11 cellular contexts compared by ENCODE assay signal in the genomic region with DNA sequence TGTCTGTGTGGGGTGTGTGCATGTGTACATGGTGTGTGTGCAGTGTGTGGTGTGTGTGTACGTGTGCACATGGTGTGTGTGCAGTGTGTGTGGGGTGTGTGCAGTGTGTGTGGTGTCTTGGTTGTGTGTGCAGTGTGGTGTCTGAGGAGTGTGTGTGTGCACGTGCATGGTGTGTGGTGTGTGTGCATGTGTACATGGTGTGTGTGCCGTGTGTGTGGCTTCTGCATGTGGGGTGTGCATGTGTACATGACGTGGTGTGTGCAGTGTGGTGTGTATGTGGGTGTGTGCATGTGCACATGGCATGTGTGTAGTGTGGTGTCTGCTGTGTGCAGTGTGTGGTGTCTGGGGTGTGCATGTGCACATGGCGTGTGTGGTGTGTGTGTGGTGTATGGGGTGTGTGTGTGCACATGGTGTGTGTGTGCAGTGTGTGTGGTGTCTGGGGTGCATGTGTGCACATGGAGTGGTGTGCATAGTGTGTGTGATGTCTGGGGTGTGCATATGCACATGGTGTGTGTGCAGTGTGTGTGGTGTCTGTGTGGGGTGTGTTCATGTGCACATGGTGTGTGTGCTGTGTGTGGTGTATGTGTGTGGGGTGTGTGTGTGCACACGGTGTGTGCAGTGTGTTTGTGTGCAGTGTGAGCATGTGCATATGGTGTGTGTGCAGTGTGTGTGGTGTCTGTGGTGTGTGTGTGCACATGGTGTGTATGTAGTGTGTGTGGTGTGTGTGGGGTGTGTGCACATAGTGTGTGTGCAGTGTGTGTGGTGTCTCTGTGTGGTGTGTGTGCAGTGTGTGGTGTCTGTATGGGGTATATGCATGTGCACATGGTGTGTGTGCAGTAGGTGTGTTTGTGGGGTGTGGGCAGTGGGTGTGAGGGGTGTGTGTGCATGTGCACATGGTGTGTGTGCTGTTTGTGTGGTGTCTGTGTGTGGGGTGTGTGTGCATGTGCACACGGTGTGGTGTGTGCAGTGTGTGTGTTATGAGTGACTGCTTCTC. TPM values are rescaled to one million over a fixed set of nuclear protein-coding genes. Genes with fewer than 3 reads are reported as not detected.
DNase-seq lines count a peak whose midpoint lies in the region; ATAC-seq and TF ChIP-seq lines count a peak whose summit lies in the region.
"Had no signal": no experiment of that assay in that cellular context is flagged by ENCODE, and none has a peak within 500 bp of the region (broad histone marks: within the 10 kb centered on the region; RNA-seq: fewer than 3 reads in every experiment).

No MANE protein-coding gene starts in this region.

- H3K4me1 Mint-ChIP-seq in stimulated activated naive B cell treated with anti-CD40 and anti-IgM and Interleukin-4, amounts not matched to agents 10 μg/mL and 1 μg/mL and 100 μg/mL, for 72 hours = no peaks in the 10 kb centered on the region

- no peak overlapping the region for H3K4me3 Mint-ChIP-seq in stimulated activated naive B cell treated with anti-CD40 and anti-IgM and Interleukin-4, amounts not matched to agents 10 μg/mL and 1 μg/mL and 100 μg/mL, for 72 hours
- H3K4me3 Mint-ChIP-seq: activated naive CD8-positive, alpha-beta T cell; stimulated activated naive CD8-positive, alpha-beta T cell treated with anti-CD3 and anti-CD28 coated beads, Interleukin-15, Interleukin-2, amounts not matched to agents 100 ng/mL and 50 ng/mL, for 24 hours had no signal

- no peaks in the 10 kb centered on the region for H3K27me3 ChIP-seq in SJSA1 (replicated peaks)
- no peaks in the 10 kb centered on the region for H3K27me3 ChIP-seq in right cardiac atrium (ENCODE audit: control insufficient read depth, insufficient read depth)
- no peaks in the 10 kb centered on the region for H3K27me3 ChIP-seq in MM.1S (replicated peaks; ENCODE audit: insufficient read depth, low read length)

- 63% methylated on average over 7 of the region's 7 CpGs for WGBS in right cardiac atrium

- intact Hi-C loops in right cardiac atrium (cut with DNase I) = no loop called here

- H3K36me3 Mint-ChIP-seq in stimulated activated naive B cell treated with anti-CD40 and anti-IgM and Interleukin-4, amounts not matched to agents 10 μg/mL and 1 μg/mL and 100 μg/mL, for 72 hours = no peaks in the 10 kb centered on the region
- H3K36me3 Mint-ChIP-seq: activated naive CD8-positive, alpha-beta T cell had no signal

- H3K9ac ChIP-seq in MM.1S (ENCODE audit: low read length) = no peak overlapping the region

- H3K79me2 ChIP-seq in MM.1S (ENCODE audit: low read length) = no peaks in the 10 kb centered on the region

- H3K4me3 ChIP-seq in SJSA1 = no peak overlapping the region
- no peak overlapping the region for H3K4me3 ChIP-seq in right cardiac atrium (ENCODE audit: low read length)
- H3K4me3 ChIP-seq in MM.1S (ENCODE audit: low read length) = no peak overlapping the region

- H2AFZ ChIP-seq in MM.1S (ENCODE audit: low read length) = no peak overlapping the region

- H3K9me3 Mint-ChIP-seq in stimulated activated naive B cell treated with anti-CD40 and anti-IgM and Interleukin-4, amounts not matched to agents 10 μg/mL and 1 μg/mL and 100 μg/mL, for 72 hours = peaks cover 0 to under 1% of the 10 kb centered on the region in 2 donors
- H3K9me3 Mint-ChIP-seq: stimulated activated naive CD8-positive, alpha-beta T cell treated with anti-CD3 and anti-CD28 coated beads, Interleukin-15, Interleukin-2, amounts not matched to agents 100 ng/mL and 50 ng/mL, for 24 hours had no signal

- H3F3A ChIP-seq in MM.1S (ENCODE audit: insufficient read depth, low read length) = no peaks in the 10 kb centered on the region

- no peak overlapping the region for H3K4me2 ChIP-seq in MM.1S (ENCODE audit: low read depth, low read length)

- H3K27ac ChIP-seq in SJSA1 (no peak overlapping the region), right cardiac atrium (ENCODE audit: low read length) (no peak overlapping the region), MM.1S (ENCODE audit: low read length) (no peak overlapping the region)
- H3K27ac ChIP-seq: 22Rv1 had no signal

- no peak for TF ChIP-seq CTCF in MM.1S (IDR thresholded peaks at IDR 0.05; ENCODE audit: low read length)

- no peaks in the 10 kb centered on the region for H3K9me3 ChIP-seq in SJSA1 (replicated peaks)
- H3K9me3 ChIP-seq in right cardiac atrium (ENCODE audit: control insufficient read depth, low read length) = no peaks in the 10 kb centered on the region
- no peaks in the 10 kb centered on the region for H3K9me3 ChIP-seq in MM.1S (replicated peaks; ENCODE audit: insufficient read depth, low read length)

- H3K27ac Mint-ChIP-seq in stimulated activated naive B cell treated with anti-CD40 and anti-IgM and Interleukin-4, amounts not matched to agents 10 μg/mL and 1 μg/mL and 100 μg/mL, for 72 hours = no peak overlapping the region
- H3K27ac Mint-ChIP-seq: activated naive CD8-positive, alpha-beta T cell; stimulated activated naive CD8-positive, alpha-beta T cell treated with anti-CD3 and anti-CD28 coated beads, Interleukin-15, Interleukin-2, amounts not matched to agents 100 ng/mL and 50 ng/mL, for 24 hours had no signal

- no peaks in the 10 kb centered on the region for H3K4me1 ChIP-seq in SJSA1 (replicated peaks)
- no peaks in the 10 kb centered on the region for H3K4me1 ChIP-seq in right cardiac atrium (ENCODE audit: control insufficient read depth, insufficient read depth, low read length)
- no peaks in the 10 kb centered on the region for H3K4me1 ChIP-seq in MM.1S (ENCODE audit: low read length)

- no peaks in the 10 kb centered on the region for H3K27me3 Mint-ChIP-seq in stimulated activated naive B cell treated with anti-CD40 and anti-IgM and Interleukin-4, amounts not matched to agents 10 μg/mL and 1 μg/mL and 100 μg/mL, for 72 hours
- H3K27me3 Mint-ChIP-seq: activated naive CD8-positive, alpha-beta T cell; stimulated activated naive CD8-positive, alpha-beta T cell treated with anti-CD3 and anti-CD28 coated beads, Interleukin-15, Interleukin-2, amounts not matched to agents 100 ng/mL and 50 ng/mL, for 24 hours had no signal

- H3K9me2 ChIP-seq in MM.1S (replicated peaks; ENCODE audit: insufficient read depth, low read length) = no peaks in the 10 kb centered on the region

- no peak for DNase-seq in activated CD4-positive, CD25-positive, alpha-beta regulatory T cell (lab: John Stamatoyannopoulos, UW)
- DNase-seq in SJSA1 (ENCODE audit: low read depth in 1 of 2, low spot score in 2 of 2) (peak; percentile 9 to 44), right cardiac atrium (peak in 2 of 3 donors; percentile 44 to 57), MM.1S (no peak), NCI-H345 treated with DMSO at 0.1 percent for 48 hours (lab: John Stamatoyannopoulos, UW; ENCODE audit: unreplicated experiment) (no peak)
- DNase-seq in stimulated activated naive B cell treated with anti-CD40 and anti-IgM and Interleukin-4, amounts not matched to agents 10 μg/mL and 1 μg/mL and 100 μg/mL, for 72 hours = no peak
- DNase-seq in stimulated activated CD4-positive, alpha-beta T cell treated with anti-CD3 and anti-CD28 coated beads, Interleukin-1b, Interleukin-23, amount 100 ng/mL, for 48 hours = no peak

- no peaks in the 10 kb centered on the region for H3K36me3 ChIP-seq in SJSA1
- no peaks in the 10 kb centered on the region for H3K36me3 ChIP-seq in MM.1S (replicated peaks; ENCODE audit: insufficient read depth, low read length)

- ATAC-seq in activated CD4-positive, CD25-positive, alpha-beta regulatory T cell treated with anti-CD3 and anti-CD28 coated beads, Interleukin-2, amount 50 U/mL, for 24 hours = peak; percentile 49 to 59
- peak; percentile 89 for ATAC-seq in right cardiac atrium
- peak; percentile 39 to 47 for ATAC-seq in stimulated activated naive B cell treated with anti-CD40 and anti-IgM and Interleukin-4, amounts not matched to agents 10 μg/mL and 1 μg/mL and 100 μg/mL, for 72 hours (replicated peaks)

- no peaks in the 10 kb centered on the region for H4K20me1 ChIP-seq in MM.1S (ENCODE audit: insufficient read depth, low read length)

RNA-seq across cellular contexts. Expression of gene ZNG1F, which starts 40.6 kb away (rescaled TPM):
- 2.8 and 6.0 TPM in 2 replicates for total RNA-seq in SJSA1 (2014; rRNA removed; shearing (Covaris generic))
- total RNA-seq in right cardiac atrium = 1 to 10 TPM; 2.0 to 7.8 (median 2.5) TPM
- 2.1 TPM for polyA plus RNA-seq in right cardiac atrium

Comparison
In these comparisons a context has a peak if more than half of its experiments do, and no peak if none do; other contexts are left out.
1. DNase-seq: peak in SJSA1 (2 of 2) and right cardiac atrium (2 of 3); none in activated CD4-positive, CD25-positive, alpha-beta regulatory T cell (0 of 4), stimulated activated naive B cell treated with anti-CD40 and anti-IgM and Interleukin-4, amounts not matched to agents 10 μg/mL and 1 μg/mL and 100 μg/mL, for 72 hours (single experiment), MM.1S (single experiment), NCI-H345 treated with DMSO at 0.1 percent for 48 hours (single experiment) and stimulated activated CD4-positive, alpha-beta T cell treated with anti-CD3 and anti-CD28 coated beads, Interleukin-1b, Interleukin-23, amount 100 ng/mL, for 48 hours (single experiment).
2. Peak in every context shown above with its lines, with median percentiles within 50 percentile points of each other: ATAC-seq.